In genomic region chr11:3421608-3422379, GRCh38 we compare ENCODE assay signal across 8 cellular contexts. TPM values are rescaled to one million over a fixed set of nuclear protein-coding genes. Genes with fewer than 3 reads are reported as not detected.
DNase-seq lines count a peak whose midpoint lies in the region; ATAC-seq and TF ChIP-seq lines count a peak whose summit lies in the region.
"Not testable (repeated sequence)": the region's sequence is repeated elsewhere in the genome, so short reads cannot be mapped to it uniquely, and the experiment has no call there.

No MANE protein-coding gene starts in this region.

- H4K20me1 ChIP-seq in OCI-LY1 (ENCODE audit: insufficient read depth, low read length); neural progenitor cell (ENCODE audit: low read depth): not testable (repeated sequence)

- intact Hi-C loops in CD4-positive, alpha-beta T cell (cut with DNase I, micrococcal nuclease), result loop anchor here in 1 of 2 experiments (2.0 to 10.0 kb wide), 2 partner anchors 43 to 537 kb away; partner anchors contain the start of genes CDKN1C and ZNF195

- peak overlapping the region; percentile 64 for H3K4me3 ChIP-seq in OCI-LY1 (ENCODE audit: low read depth, low read length, poor library complexity, severe bottlenecking)
- peak overlapping the region; percentile 42 for H3K4me3 ChIP-seq in iPS-11a (ENCODE audit: low read depth, low read length)
- H3K4me3 ChIP-seq in neural progenitor cell, result peak overlapping the region; percentile 58

- H3K9ac ChIP-seq in OCI-LY1 (ENCODE audit: low read length), result peak overlapping the region; percentile 65
- H3K9ac ChIP-seq in neural progenitor cell, result not testable (repeated sequence)

- ATAC-seq in CD4-positive, alpha-beta T cell (ENCODE audit: poor library complexity); activated CD8-positive, alpha-beta memory T cell treated with anti-CD3 and anti-CD28 coated beads, Interleukin-2, amount 10 ng/mL, durations not matched to agents 7 days and 5 days: not testable (repeated sequence)
- ATAC-seq in HG02973 (IDR thresholded peaks at IDR 0.05; ENCODE audit: unreplicated experiment), result peak; percentile 15

- H3K4me1 Mint-ChIP-seq in CD4-positive, alpha-beta T cell (ENCODE audit: low read depth), result peaks cover 24% of the 10 kb centered on the region
- H3K4me1 Mint-ChIP-seq in activated CD8-positive, alpha-beta memory T cell treated with anti-CD3 and anti-CD28 coated beads, Interleukin-2, amount 10 ng/mL, durations not matched to agents 7 days and 5 days, result not testable (repeated sequence)
- H3K4me1 Mint-ChIP-seq in chondrocyte (ENCODE audit: low read depth) (peaks cover 13% of the 10 kb centered on the region), neural progenitor cell (peaks cover 14% of the 10 kb centered on the region)
- peaks cover 16% of the 10 kb centered on the region for H3K4me1 Mint-ChIP-seq in stimulated activated naive CD8-positive, alpha-beta T cell treated with anti-CD3 and anti-CD28 coated beads, Interleukin-15, Interleukin-2, amounts not matched to agents 100 ng/mL and 50 ng/mL, for 24 hours (ENCODE audit: low read depth)

- peak overlapping the region; percentile 86 for H3K27ac Mint-ChIP-seq in CD4-positive, alpha-beta T cell
- H3K27ac Mint-ChIP-seq in activated CD8-positive, alpha-beta memory T cell treated with anti-CD3 and anti-CD28 coated beads, Interleukin-2, amount 10 ng/mL, durations not matched to agents 7 days and 5 days, result peak overlapping the region; percentile 32
- H3K27ac Mint-ChIP-seq in chondrocyte (ENCODE audit: unreplicated experiment) (peak overlapping the region; percentile 79), neural progenitor cell (peak overlapping the region; percentile 57)
- H3K27ac Mint-ChIP-seq in stimulated activated naive CD8-positive, alpha-beta T cell treated with anti-CD3 and anti-CD28 coated beads, Interleukin-15, Interleukin-2, amounts not matched to agents 100 ng/mL and 50 ng/mL, for 24 hours, result peak overlapping the region; percentile 89

- not testable (repeated sequence) for H3K9me3 Mint-ChIP-seq in CD4-positive, alpha-beta T cell; activated CD8-positive, alpha-beta memory T cell treated with anti-CD3 and anti-CD28 coated beads, Interleukin-2, amount 10 ng/mL, durations not matched to agents 7 days and 5 days (ENCODE audit: low read depth); chondrocyte (ENCODE audit: low read depth); neural progenitor cell; stimulated activated naive CD8-positive, alpha-beta T cell treated with anti-CD3 and anti-CD28 coated beads, Interleukin-15, Interleukin-2, amounts not matched to agents 100 ng/mL and 50 ng/mL, for 24 hours

- POLR2A ChIA-PET in CD4-positive, alpha-beta T cell (lab: Charles Lee), result not testable (repeated sequence)

- CTCF ChIA-PET in CD4-positive, alpha-beta T cell (lab: Charles Lee); activated CD8-positive, alpha-beta memory T cell treated with anti-CD3 and anti-CD28 coated beads, Interleukin-2, amount 10 ng/mL, durations not matched to agents 7 days and 5 days (lab: Charles Lee): not testable (repeated sequence)

- not testable (repeated sequence) for TF ChIP-seq CTCF in CD4-positive, alpha-beta T cell (IDR thresholded peaks at IDR 0.05); OCI-LY1 (IDR thresholded peaks at IDR 0.05; ENCODE audit: low read length); chondrocyte (IDR thresholded peaks at IDR 0.05); neural progenitor cell (IDR thresholded peaks at IDR 0.05)

- DNase-seq in CD4-positive, alpha-beta T cell, result peak in 2 of 10 experiments; percentile 2 to 11
- DNase-seq in activated CD8-positive, alpha-beta memory T cell treated with anti-CD3 and anti-CD28 coated beads, Interleukin-2, amount 10 ng/mL, durations not matched to agents 7 days and 5 days, result peak; percentile 45
- not testable (repeated sequence) for DNase-seq in chondrocyte (ENCODE audit: low spot score)
- peak; percentile 42 for DNase-seq in neural progenitor cell (ENCODE audit: low spot score)

- H3K79me2 ChIP-seq in OCI-LY1 (ENCODE audit: insufficient read depth, low read length); neural progenitor cell (ENCODE audit: low read depth): not testable (repeated sequence)

- H3K4me2 ChIP-seq in OCI-LY1 (ENCODE audit: low read length) (peak overlapping the region; percentile 93), neural progenitor cell (peak overlapping the region; percentile 89)

- not testable (repeated sequence) for H2AFZ ChIP-seq in OCI-LY1 (ENCODE audit: low read length)
- H2AFZ ChIP-seq in neural progenitor cell (replicated peaks), result peak overlapping the region; percentile 67

- not testable (repeated sequence) for H3K27me3 Mint-ChIP-seq in CD4-positive, alpha-beta T cell; chondrocyte (ENCODE audit: low read depth); stimulated activated naive CD8-positive, alpha-beta T cell treated with anti-CD3 and anti-CD28 coated beads, Interleukin-15, Interleukin-2, amounts not matched to agents 100 ng/mL and 50 ng/mL, for 24 hours
- H3K27me3 Mint-ChIP-seq in activated CD8-positive, alpha-beta memory T cell treated with anti-CD3 and anti-CD28 coated beads, Interleukin-2, amount 10 ng/mL, durations not matched to agents 7 days and 5 days, result peaks cover 24% of the 10 kb centered on the region
- H3K27me3 Mint-ChIP-seq in neural progenitor cell (ENCODE audit: insufficient read depth, low read depth), result peaks cover 13% of the 10 kb centered on the region

- H3K9me3 ChIP-seq in CD4-positive, alpha-beta T cell (ENCODE audit: control insufficient read depth, low read length); OCI-LY1 (ENCODE audit: low read length); neural progenitor cell (ENCODE audit: low read depth): not testable (repeated sequence)

- not testable (repeated sequence) for H3K9me2 ChIP-seq in OCI-LY1 (ENCODE audit: low read depth, low read length)

- H3K36me3 Mint-ChIP-seq in CD4-positive, alpha-beta T cell (ENCODE audit: low read depth); activated CD8-positive, alpha-beta memory T cell treated with anti-CD3 and anti-CD28 coated beads, Interleukin-2, amount 10 ng/mL, durations not matched to agents 7 days and 5 days; chondrocyte (ENCODE audit: low read depth); neural progenitor cell; stimulated activated naive CD8-positive, alpha-beta T cell treated with anti-CD3 and anti-CD28 coated beads, Interleukin-15, Interleukin-2, amounts not matched to agents 100 ng/mL and 50 ng/mL, for 24 hours (ENCODE audit: low read depth): not testable (repeated sequence)

- H3K27me3 ChIP-seq in CD4-positive, alpha-beta T cell (ENCODE audit: control insufficient read depth, insufficient read depth, low read length); OCI-LY1 (ENCODE audit: insufficient read depth, low read length); neural progenitor cell: not testable (repeated sequence)

- H3K4me1 ChIP-seq in OCI-LY1 (ENCODE audit: insufficient read depth, low read length, severe bottlenecking); neural progenitor cell: not testable (repeated sequence)

- H3K36me3 ChIP-seq in OCI-LY1 (ENCODE audit: insufficient read depth, low read length); neural progenitor cell: not testable (repeated sequence)

- H3K4me3 Mint-ChIP-seq in CD4-positive, alpha-beta T cell, result peak overlapping the region; percentile 97
- H3K4me3 Mint-ChIP-seq in activated CD8-positive, alpha-beta memory T cell treated with anti-CD3 and anti-CD28 coated beads, Interleukin-2, amount 10 ng/mL, durations not matched to agents 7 days and 5 days, result peak overlapping the region; percentile 90
- H3K4me3 Mint-ChIP-seq in chondrocyte (ENCODE audit: unreplicated experiment), result peak overlapping the region; percentile 89
- peak overlapping the region; percentile 92 for H3K4me3 Mint-ChIP-seq in neural progenitor cell
- H3K4me3 Mint-ChIP-seq in stimulated activated naive CD8-positive, alpha-beta T cell treated with anti-CD3 and anti-CD28 coated beads, Interleukin-15, Interleukin-2, amounts not matched to agents 100 ng/mL and 50 ng/mL, for 24 hours, result peak overlapping the region; percentile 89

- not testable (repeated sequence) for H3K27ac ChIP-seq in CD4-positive, alpha-beta T cell (ENCODE audit: low read depth, low read length); OCI-LY1 (ENCODE audit: low read depth, low read length, poor library complexity, severe bottlenecking); neural progenitor cell

- H3F3A ChIP-seq in OCI-LY1 (ENCODE audit: insufficient read depth, low read length); neural progenitor cell (ENCODE audit: low read depth): not testable (repeated sequence)

RNA-seq across cellular contexts. Expression of gene ZNF195, which starts 42.8 kb away (rescaled TPM):
- total RNA-seq in CD4-positive, alpha-beta T cell, result 10 to 100 TPM; 16.6 to 18.4 TPM
- total RNA-seq in activated CD8-positive, alpha-beta memory T cell treated with anti-CD3 and anti-CD28 coated beads, Interleukin-2, amount 10 ng/mL, durations not matched to agents 7 days and 5 days, result 10 to 100 TPM; 39.1 to 43.1 TPM
- total RNA-seq in chondrocyte, result 15.3 to 18.1 TPM (median 17.5 TPM) in 3 replicates
- total RNA-seq in neural progenitor cell (ENCODE audit: low replicate concordance), result 57.9 and 72.2 TPM in 2 replicates

Comparison
In these comparisons a context has a peak if more than half of its experiments do, and no peak if none do; other contexts are left out.
1. H3K27ac Mint-ChIP-seq: peak in every context shown above with its lines; median percentile 89 in stimulated activated naive CD8-positive, alpha-beta T cell treated with anti-CD3 and anti-CD28 coated beads, Interleukin-15, Interleukin-2, amounts not matched to agents 100 ng/mL and 50 ng/mL, for 24 hours; 86 in CD4-positive, alpha-beta T cell; 79 in chondrocyte; 57 in neural progenitor cell; 32 in activated CD8-positive, alpha-beta memory T cell treated with anti-CD3 and anti-CD28 coated beads, Interleukin-2, amount 10 ng/mL, durations not matched to agents 7 days and 5 days.